1 cellular context compared by ENCODE assay signal in genomic region chr10:132645630-132646442, GRCh38.
TF ChIP-seq lines count a peak whose summit lies in the region.

No MANE protein-coding gene starts in this region.

TF ChIP-seq in HepG2, 621 proteins besides CTCF, POLR2A, EP300 and RAD21 (continued from another document):
- TF ChIP-seq ZHX2 (IDR thresholded peaks at IDR 0.05; ENCODE audit: low read depth): no peak
- no peak for TF ChIP-seq ZHX2 (CRISPR knock-in tag; IDR thresholded peaks at IDR 0.05; ENCODE audit: borderline replicate concordance)
- no peak for TF ChIP-seq ZNF30 (CRISPR knock-in tag; IDR thresholded peaks at IDR 0.05)
- TF ChIP-seq CBX5 (CRISPR knock-in tag; IDR thresholded peaks at IDR 0.05; ENCODE audit: borderline replicate concordance): no peak
- TF ChIP-seq ATF3 (CRISPR knock-in tag; IDR thresholded peaks at IDR 0.05): no peak
- no peak for TF ChIP-seq PAXIP1 (CRISPR knock-in tag; conservative IDR thresholded peaks at IDR 0.05)
- no peak for TF ChIP-seq ZNF577 (CRISPR knock-in tag; IDR thresholded peaks at IDR 0.05; ENCODE audit: borderline replicate concordance, low read depth)
